8 cellular contexts compared by ENCODE assay signal in the genomic region with DNA sequence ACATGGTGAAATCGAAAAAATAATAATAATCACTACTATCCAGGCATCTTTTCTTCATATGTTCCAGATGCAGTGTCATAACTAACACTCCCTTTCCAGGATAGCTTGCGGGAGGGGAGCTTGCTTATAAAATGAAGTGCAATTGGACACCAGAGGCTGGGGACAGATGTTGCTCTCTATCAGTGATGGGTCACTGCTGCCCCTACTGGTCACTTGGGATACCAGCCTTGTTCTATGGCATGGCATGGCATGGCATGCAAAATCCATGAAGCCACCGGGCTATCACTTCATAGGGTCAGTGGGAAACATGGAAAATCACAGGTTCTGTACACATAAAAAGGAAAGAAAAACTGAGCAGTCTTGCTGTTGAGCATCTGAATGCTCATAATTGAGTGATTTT.
DNase-seq lines count a peak whose midpoint lies in the region; ATAC-seq, FAIRE-seq and TF ChIP-seq lines count a peak whose summit lies in the region.

No MANE protein-coding gene starts in this region.

- no peak overlapping the region for H3K27ac Mint-ChIP-seq in natural killer cell

- H3K27me3 ChIP-seq in endothelial cell of umbilical vein (ENCODE audit: control insufficient read depth in 2 of 2, insufficient read depth in 2 of 2, low read length in 2 of 2), result no peaks in the 10 kb centered on the region

- no peak overlapping the region for H3K4me3 Mint-ChIP-seq in natural killer cell

- CTCF ChIA-PET in endothelial cell of umbilical vein (lab: Charles Lee), result interaction anchor here (0.7 to 1.0 kb wide), 2 partner anchors 36 to 601 kb away, joined by 3 read pairs; no protein-coding TSS in a partner anchor

- H3K9me1 ChIP-seq in endothelial cell of umbilical vein (replicated peaks; ENCODE audit: control insufficient read depth, extremely low read depth, insufficient read depth, low read length), result no peaks in the 10 kb centered on the region

- H3K4me1 ChIP-seq in endothelial cell of umbilical vein (ENCODE audit: control insufficient read depth, extremely low read depth, insufficient read depth, low read length), result no peaks in the 10 kb centered on the region

- dilution Hi-C loops in endothelial cell of umbilical vein (cut with MboI; ENCODE audit: extremely low pct_ligation_motif_present, low sequenced_read_pairs), result no loop called here

- no peak for TF ChIP-seq POLR2A in endothelial cell of umbilical vein (IDR thresholded peaks at IDR 0.05; ENCODE audit: low read depth, low read length)

- H3K9ac ChIP-seq in endothelial cell of umbilical vein (replicated peaks; ENCODE audit: extremely low read depth, insufficient read depth, low read length), result no peak overlapping the region

- H3K9me3 Mint-ChIP-seq in natural killer cell, result peaks cover 8 to 9% of the 10 kb centered on the region in 2 donors

- DNase-seq in A172 (ENCODE audit: low spot score) (peak; percentile 54), EH (ENCODE audit: low read depth) (peak; percentile 24), RKO (ENCODE audit: low spot score) (peak; percentile 71), endothelial cell of umbilical vein (ENCODE audit: low read depth, low spot score) (peak; percentile 6), Ammon's horn (ENCODE audit: low spot score) (no peak), natural killer cell (no peak)
- DNase-seq in stimulated activated CD4-positive, alpha-beta T cell treated with anti-CD3 and anti-CD28 coated beads, Interleukin-12 subunit alpha, Interleukin-12 subunit beta, amount 100 ng/mL, for 4 hours, result peak; percentile 2

- no peak for FAIRE-seq in endothelial cell of umbilical vein (lab: Jason Lieb, UNC)

- H3K27ac ChIP-seq in endothelial cell of umbilical vein (ENCODE audit: insufficient read depth, low read depth, low read length), result no peak overlapping the region

- TF ChIP-seq CTCF in endothelial cell of umbilical vein (IDR thresholded peaks at IDR 0.05; ENCODE audit: extremely low read depth in 1 of 2, insufficient read depth in 1 of 2, low read depth in 1 of 2, low read length in 2 of 2) (peak; percentile 43 to 49), natural killer cell (IDR thresholded peaks at IDR 0.05) (no peak)

- no peaks in the 10 kb centered on the region for H3K36me3 ChIP-seq in endothelial cell of umbilical vein (ENCODE audit: control insufficient read depth in 2 of 2, extremely low read depth in 1 of 2, insufficient read depth in 2 of 2, low read length in 2 of 2)

- H3K4me1 Mint-ChIP-seq in natural killer cell, result no peaks in the 10 kb centered on the region

- no peaks in the 10 kb centered on the region for H3K9me3 ChIP-seq in endothelial cell of umbilical vein (replicated peaks; ENCODE audit: control insufficient read depth, insufficient read depth, low read length)

- no peaks in the 10 kb centered on the region for H3K27me3 Mint-ChIP-seq in natural killer cell (ENCODE audit: low read depth in 2 of 2)

- no TSS peak for BruUV-seq in endothelial cell of umbilical vein (replicated peaks; lab: Mats Ljungman, UMichigan)

- no peaks in the 10 kb centered on the region for H3K36me3 Mint-ChIP-seq in natural killer cell

- H3K4me2 ChIP-seq in endothelial cell of umbilical vein (ENCODE audit: insufficient read depth, low read length), result no peak overlapping the region

- no peak overlapping the region for H2AFZ ChIP-seq in endothelial cell of umbilical vein (ENCODE audit: low read depth, low read length)

- POLR2A ChIA-PET in endothelial cell of umbilical vein (lab: Charles Lee), result no interaction called here

- ATAC-seq in HG02852 (IDR thresholded peaks at IDR 0.05; ENCODE audit: unreplicated experiment), result peak; percentile 76
- ATAC-seq in natural killer cell, result no peak

- no peaks in the 10 kb centered on the region for H4K20me1 ChIP-seq in endothelial cell of umbilical vein (replicated peaks; ENCODE audit: control insufficient read depth, extremely low read depth, insufficient read depth, low read length)

- no peaks in the 10 kb centered on the region for H3K79me2 ChIP-seq in endothelial cell of umbilical vein (ENCODE audit: control insufficient read depth, insufficient read depth, low read length)

- H3K4me3 ChIP-seq in endothelial cell of umbilical vein (replicated peaks in 1 of 3; ENCODE audit: insufficient read depth in 1 of 3, low read depth in 1 of 3, low read length in 3 of 3), result no peak overlapping the region

- intact Hi-C loops in endothelial cell of umbilical vein (cut with micrococcal nuclease) (no loop called here), natural killer cell (cut with micrococcal nuclease) (no loop called here)

TF ChIP-seq in endothelial cell of umbilical vein, 7 proteins besides CTCF, POLR2A, EP300 and RAD21:
- TF ChIP-seq MYC (IDR thresholded peaks at IDR 0.05; ENCODE audit: low read depth, low read length), result no peak
- no peak for TF ChIP-seq FOS (IDR thresholded peaks at IDR 0.05; ENCODE audit: borderline replicate concordance, insufficient read depth, low read length)
- no peak for TF ChIP-seq EZH2 (IDR thresholded peaks at IDR 0.05; ENCODE audit: borderline replicate concordance, low read depth, low read length, severe bottlenecking)
- TF ChIP-seq, protein P1, sequence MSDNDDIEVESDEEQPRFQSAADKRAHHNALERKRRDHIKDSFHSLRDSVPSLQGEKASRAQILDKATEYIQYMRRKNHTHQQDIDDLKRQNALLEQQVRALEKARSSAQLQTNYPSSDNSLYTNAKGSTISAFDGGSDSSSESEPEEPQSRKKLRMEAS (IDR thresholded peaks at IDR 0.05; ENCODE audit: insufficient read depth, insufficient read length), result no peak
- TF ChIP-seq GATA2 (IDR thresholded peaks at IDR 0.05; ENCODE audit: insufficient read depth, insufficient read length, low read depth, low read length), result no peak
- TF ChIP-seq POLR2AphosphoS5 (IDR thresholded peaks at IDR 0.05; ENCODE audit: insufficient read depth, low read depth, low read length), result no peak
- TF ChIP-seq JUN (IDR thresholded peaks at IDR 0.05; ENCODE audit: borderline replicate concordance, insufficient read depth, insufficient read length, low read depth), result no peak

Comparison
In these comparisons a context has a peak if more than half of its experiments do, and no peak if none do; other contexts are left out.
1. DNase-seq: peak in A172 (single experiment), EH (single experiment), RKO (single experiment), endothelial cell of umbilical vein (single experiment) and stimulated activated CD4-positive, alpha-beta T cell treated with anti-CD3 and anti-CD28 coated beads, Interleukin-12 subunit alpha, Interleukin-12 subunit beta, amount 100 ng/mL, for 4 hours (single experiment); none in Ammon's horn (single experiment) and natural killer cell (single experiment).